ENCODE assay signal across 8 cellular contexts in genomic region chr4:139015948-139016451, GRCh38. TPM values are rescaled to one million over a fixed set of nuclear protein-coding genes. Genes with fewer than 3 reads are reported as not detected.
A peak's percentile ranks its signal among the peaks of the same experiment; 100 is the strongest.
DNase-seq lines count a peak whose midpoint lies in the region; ATAC-seq and TF ChIP-seq lines count a peak whose summit lies in the region.

No MANE protein-coding gene starts in this region.

- TF ChIP-seq CTCF in GM20000 (IDR thresholded peaks at IDR 0.05; ENCODE audit: extremely low read depth, missing control alignments), result no peak
- no peak for TF ChIP-seq CTCF in activated B cell treated with CpG ODN at 0.5 μM for 24 hours (IDR thresholded peaks at IDR 0.05)
- no peak for TF ChIP-seq CTCF in mesothelial cell of epicardium (IDR thresholded peaks at IDR 0.05; ENCODE audit: unreplicated experiment)

- peak; percentile 14 for DNase-seq in Daoy (ENCODE audit: low read depth)
- DNase-seq in GM20000 (ENCODE audit: low spot score), result peak; percentile 69
- no peak for DNase-seq in activated B cell treated with CpG ODN at 0.5 μM for 24 hours
- no peak for DNase-seq in mesothelial cell of epicardium (ENCODE audit: low spot score in 2 of 2, unreplicated experiment in 2 of 2)
- no peak for DNase-seq in stimulated activated naive CD4-positive, alpha-beta T cell (lab: John Stamatoyannopoulos, UW)

- intact Hi-C loops in activated B cell treated with CpG ODN at 0.5 μM for 24 hours (cut with micrococcal nuclease), result loop anchor here (1.0 to 10.0 kb wide), 8 partner anchors 39 to 1789 kb away; partner anchors contain the start of gene NAA15

- H3K36me3 ChIP-seq in HUES48 (ENCODE audit: control insufficient read depth, insufficient read depth, low read length) (peaks cover 5% of the 10 kb centered on the region; the same call in 1 of the 2 replicates), ectodermal cell (ENCODE audit: control insufficient read depth, insufficient read depth, low read length) (no peaks in the 10 kb centered on the region)

- peak overlapping the region; percentile 97 for H3K9ac ChIP-seq in HUES48 (ENCODE audit: low read depth, low read length)

- CTCF ChIA-PET in activated B cell treated with CpG ODN at 0.5 μM for 24 hours (lab: Charles Lee), result interaction anchor here (3.3 kb wide), 1 partner anchor 14 kb away, joined by 20 read pairs; no protein-coding TSS in a partner anchor

- POLR2A ChIA-PET in activated B cell treated with CpG ODN at 0.5 μM for 24 hours (lab: Charles Lee), result interaction anchor here (0.6 to 2.4 kb wide), 12 partner anchors 27 to 1034 kb away, joined by 3 to 26 read pairs (median 6); partner anchors contain the start of genes ELF2 and NAA15

- H3K4me1 ChIP-seq in HUES48 (ENCODE audit: control insufficient read depth, insufficient read depth, low read length) (peaks cover 50% of the 10 kb centered on the region), ectodermal cell (ENCODE audit: control insufficient read depth, insufficient read depth, low read length) (peaks cover 5% of the 10 kb centered on the region)

- H3K4me3 Mint-ChIP-seq in activated B cell treated with CpG ODN at 0.5 μM for 24 hours, result peak overlapping the region; percentile 92
- H3K4me3 Mint-ChIP-seq in mesothelial cell of epicardium, result peak overlapping the region; percentile 88
- H3K4me3 Mint-ChIP-seq in stimulated activated memory B cell treated with anti-CD40 and anti-IgM and Interleukin-4, amounts not matched to agents 10 μg/mL and 1 μg/mL and 100 μg/mL, for 72 hours, result peak overlapping the region; percentile 75

- peak overlapping the region; percentile 91 for H3K27ac Mint-ChIP-seq in activated B cell treated with CpG ODN at 0.5 μM for 24 hours
- H3K27ac Mint-ChIP-seq in mesothelial cell of epicardium, result peak overlapping the region; percentile 94
- H3K27ac Mint-ChIP-seq in stimulated activated memory B cell treated with anti-CD40 and anti-IgM and Interleukin-4, amounts not matched to agents 10 μg/mL and 1 μg/mL and 100 μg/mL, for 72 hours, result peak overlapping the region; percentile 95

- H3K36me3 Mint-ChIP-seq in activated B cell treated with CpG ODN at 0.5 μM for 24 hours (ENCODE audit: low read depth), result peaks cover 4% of the 10 kb centered on the region
- H3K36me3 Mint-ChIP-seq in mesothelial cell of epicardium, result no peaks in the 10 kb centered on the region
- peaks cover 8% of the 10 kb centered on the region for H3K36me3 Mint-ChIP-seq in stimulated activated memory B cell treated with anti-CD40 and anti-IgM and Interleukin-4, amounts not matched to agents 10 μg/mL and 1 μg/mL and 100 μg/mL, for 72 hours

- WGBS in ectodermal cell, 2 experiments, result 0% methylated on average over 54 of the region's 54 CpGs

- H3K4me3 ChIP-seq in HUES48 (ENCODE audit: low read depth, low read length), result peak overlapping the region; percentile 88
- H3K4me3 ChIP-seq in ectodermal cell (ENCODE audit: insufficient read depth, low read depth, low read length), result peak overlapping the region; percentile 66

- H3K9me3 ChIP-seq in HUES48 (ENCODE audit: control insufficient read depth, insufficient read depth, low read length), result no peaks in the 10 kb centered on the region
- H3K9me3 ChIP-seq in ectodermal cell (ENCODE audit: control insufficient read depth, low read length), result no peaks in the 10 kb centered on the region

- H3K27me3 Mint-ChIP-seq in activated B cell treated with CpG ODN at 0.5 μM for 24 hours (no peaks in the 10 kb centered on the region), mesothelial cell of epicardium (ENCODE audit: low read depth) (no peaks in the 10 kb centered on the region)
- H3K27me3 Mint-ChIP-seq in stimulated activated memory B cell treated with anti-CD40 and anti-IgM and Interleukin-4, amounts not matched to agents 10 μg/mL and 1 μg/mL and 100 μg/mL, for 72 hours, result no peaks in the 10 kb centered on the region

- peaks cover 32% of the 10 kb centered on the region for H3K4me1 Mint-ChIP-seq in activated B cell treated with CpG ODN at 0.5 μM for 24 hours
- H3K4me1 Mint-ChIP-seq in mesothelial cell of epicardium, result peaks cover 47% of the 10 kb centered on the region
- H3K4me1 Mint-ChIP-seq in stimulated activated memory B cell treated with anti-CD40 and anti-IgM and Interleukin-4, amounts not matched to agents 10 μg/mL and 1 μg/mL and 100 μg/mL, for 72 hours, result peaks cover 34% of the 10 kb centered on the region

- peak overlapping the region; percentile 94 for H3K27ac ChIP-seq in HUES48 (ENCODE audit: low read depth, low read length)
- H3K27ac ChIP-seq in ectodermal cell (ENCODE audit: insufficient read depth, low read depth, low read length, poor library complexity, severe bottlenecking), result peak overlapping the region; percentile 94

- peak; percentile 12 for ATAC-seq in activated B cell treated with CpG ODN at 0.5 μM for 24 hours (ENCODE audit: low read depth)
- ATAC-seq in stimulated activated memory B cell treated with anti-CD40 and anti-IgM and Interleukin-4, amounts not matched to agents 10 μg/mL and 1 μg/mL and 100 μg/mL, for 72 hours, result peak; percentile 64

- H3K9me3 Mint-ChIP-seq in activated B cell treated with CpG ODN at 0.5 μM for 24 hours (no peaks in the 10 kb centered on the region), mesothelial cell of epicardium (no peaks in the 10 kb centered on the region)
- no peaks in the 10 kb centered on the region for H3K9me3 Mint-ChIP-seq in stimulated activated memory B cell treated with anti-CD40 and anti-IgM and Interleukin-4, amounts not matched to agents 10 μg/mL and 1 μg/mL and 100 μg/mL, for 72 hours

- H3K27me3 ChIP-seq in HUES48 (ENCODE audit: control insufficient read depth, insufficient read depth, low read length) (no peaks in the 10 kb centered on the region), ectodermal cell (ENCODE audit: control insufficient read depth, insufficient read depth, low read length, poor library complexity, severe bottlenecking) (peaks cover 3% of the 10 kb centered on the region)

RNA-seq across cellular contexts. Expression of gene NOCT, which starts 0.4 kb away (rescaled TPM):
- total RNA-seq in Daoy (2014; rRNA removed; shearing (Covaris generic)), result 12.4 and 16.6 TPM in 2 replicates
- total RNA-seq in activated B cell treated with CpG ODN at 0.5 μM for 24 hours (9.1 and 9.4 TPM in 2 replicates), mesothelial cell of epicardium (6.9 to 8.6 TPM (median 8.3 TPM) in 3 replicates)
- 6.8 TPM for polyA plus RNA-seq in ectodermal cell (2013, experiment 1 of 4)
- 6.2 TPM for polyA plus RNA-seq in ectodermal cell (2013, experiment 2 of 4)
- 5.5 TPM for polyA plus RNA-seq in ectodermal cell (2013, experiment 3 of 4)
- 6.0 TPM for polyA plus RNA-seq in ectodermal cell (2013, experiment 4 of 4)

Comparison
In these comparisons a context has a peak if more than half of its experiments do, and no peak if none do; other contexts are left out.
1. DNase-seq: peak in Daoy (single experiment) and GM20000 (single experiment); none in activated B cell treated with CpG ODN at 0.5 μM for 24 hours (single experiment), mesothelial cell of epicardium (0 of 2) and stimulated activated naive CD4-positive, alpha-beta T cell (0 of 6).
2. Peak in every context shown above with its lines, with median percentiles within 50 percentile points of each other: H3K27ac Mint-ChIP-seq and H3K4me3 Mint-ChIP-seq.